Comparison of ENCODE assay signal across 8 cellular contexts in genomic region chr5:14207428-14207827, GRCh38.
A peak's percentile ranks its signal among the peaks of the same experiment; 100 is the strongest.
DNase-seq lines count a peak whose midpoint lies in the region; ATAC-seq, FAIRE-seq and TF ChIP-seq lines count a peak whose summit lies in the region.
"Not testable (repeated sequence)": the region's sequence is repeated elsewhere in the genome, so short reads cannot be mapped to it uniquely, and the experiment has no call there.

No MANE protein-coding gene starts in this region.

- peak overlapping the region; percentile 23 to 92 (median 67); a peak in 21 of 22 replicates for H3K4me2 ChIP-seq in BLaER1 treated with 17β-estradiol and CSF1 and Interleukin-3, amounts not matched to agents 10 nM and 100 nM
- peak overlapping the region; percentile 81 for H3K4me2 ChIP-seq in HepG2 (ENCODE audit: low read depth, low read length)

- not testable (repeated sequence) for H2AFZ ChIP-seq in HepG2 (ENCODE audit: low read length)

- not testable (repeated sequence) for H3K27me3 ChIP-seq in BLaER1 treated with 17β-estradiol and CSF1 and Interleukin-3, amounts not matched to agents 10 nM and 100 nM; SJCRH30; colonic mucosa; HepG2 (ENCODE audit: control insufficient read depth in 1 of 2, insufficient read depth in 2 of 2, low read length in 2 of 2); sigmoid colon

- peaks cover 0 to 92% (median 35%) of the 10 kb centered on the region in 11 experiments; a peak in 16 of 22 replicates for H4K20me1 ChIP-seq in BLaER1 treated with 17β-estradiol and CSF1 and Interleukin-3, amounts not matched to agents 10 nM and 100 nM
- H4K20me1 ChIP-seq in HepG2 (ENCODE audit: insufficient read depth, low read length), result not testable (repeated sequence)

- H3K4me1 ChIP-seq in BLaER1 treated with 17β-estradiol and CSF1 and Interleukin-3, amounts not matched to agents 10 nM and 100 nM, result peaks cover 91 to 100% (median 96%) of the 10 kb centered on the region in 10 experiments
- H3K4me1 ChIP-seq in SJCRH30 (peaks cover 21% of the 10 kb centered on the region), colonic mucosa (peaks cover 15% of the 10 kb centered on the region), HepG2 (ENCODE audit: insufficient read depth, low read length) (peaks cover 94% of the 10 kb centered on the region), sigmoid colon (peaks cover 0 to 95% (median 85%) of the 10 kb centered on the region in 4 donors)

- intact Hi-C loops in colonic mucosa (cut with DNase I), result loop anchor here (10.0 kb wide), 1 partner anchor 63 kb away; the partner anchor contains the start of gene TRIO
- intact Hi-C loops in HepG2 (cut with micrococcal nuclease; ENCODE audit: unreplicated experiment), result loop anchor here (5.0 kb wide), 1 partner anchor 35 kb away; no protein-coding TSS in a partner anchor
- intact Hi-C loops in sigmoid colon (cut with DNase I), result not testable (repeated sequence)

- not testable (repeated sequence) for TF ChIP-seq CTCF in colonic mucosa (IDR thresholded peaks at IDR 0.05); HepG2 (CRISPR knock-in tag; IDR thresholded peaks at IDR 0.05); sigmoid colon (IDR thresholded peaks at IDR 0.05)

- H3K9me3 ChIP-seq in BLaER1 treated with 17β-estradiol and CSF1 and Interleukin-3, amounts not matched to agents 10 nM and 100 nM (replicated peaks in 1 of 11), result peaks cover 0 to 17% (median 10%) of the 10 kb centered on the region in 11 experiments; a peak in 12 of 22 replicates
- not testable (repeated sequence) for H3K9me3 ChIP-seq in SJCRH30 (replicated peaks); colonic mucosa; HepG2 (ENCODE audit: low read length); sigmoid colon

- POLR2A ChIA-PET in HepG2 (lab: Yijun Ruan, JAX), result not testable (repeated sequence)

- CTCF ChIA-PET in HepG2 (lab: Yijun Ruan, JAX; ENCODE audit: low intra/inter-chr PET ratio, low total read pairs), result not testable (repeated sequence)

- peaks cover 92% of the 10 kb centered on the region for H3K79me2 ChIP-seq in HepG2 (ENCODE audit: insufficient read depth, low read length)

- peak; percentile 27 for ATAC-seq in GM19328 (IDR thresholded peaks at IDR 0.05; ENCODE audit: unreplicated experiment)
- ATAC-seq in HG02610 (IDR thresholded peaks at IDR 0.05; ENCODE audit: unreplicated experiment), result peak; percentile 25
- ATAC-seq in HG03442 (IDR thresholded peaks at IDR 0.05; ENCODE audit: unreplicated experiment), result peak; percentile 18
- peak; percentile 39 for ATAC-seq in HepG2

- not testable (repeated sequence) for TF ChIP-seq POLR2A in HepG2 (IDR thresholded peaks at IDR 0.05; ENCODE audit: insufficient read depth in 1 of 2, low read depth in 2 of 2, low read length in 2 of 2); sigmoid colon (IDR thresholded peaks at IDR 0.05)

- 19% methylated on average over 2 of the region's 3 CpGs for WGBS in HepG2 (ENCODE audit: low lambda C conversion rate)
- WGBS in sigmoid colon, 2 donors, result 6 to 43% methylated on average over 3 of the region's 3 CpGs

- not testable (repeated sequence) for H3K4me3 ChIP-seq in BLaER1 treated with 17β-estradiol and CSF1 and Interleukin-3, amounts not matched to agents 10 nM and 100 nM; SJCRH30; colonic mucosa; sigmoid colon
- H3K4me3 ChIP-seq in HepG2 (replicated peaks in 1 of 3; ENCODE audit: insufficient read depth in 1 of 3, low read depth in 2 of 3, low read length in 3 of 3), result peak overlapping the region in 1 of 3 experiments; percentile 53; a peak in 1 of 6 replicates

- peak overlapping the region in 5 of 11 experiments; percentile 8 to 40 (median 33); a peak in 6 of 22 replicates for H3K9ac ChIP-seq in BLaER1 treated with 17β-estradiol and CSF1 and Interleukin-3, amounts not matched to agents 10 nM and 100 nM
- H3K9ac ChIP-seq in colonic mucosa (ENCODE audit: low read depth in 2 of 2, low read length in 2 of 2), result peak overlapping the region in 1 of 2 donors; percentile 69
- not testable (repeated sequence) for H3K9ac ChIP-seq in HepG2 (ENCODE audit: insufficient read depth, low read depth, low read length)

- not testable (repeated sequence) for BruUV-seq in HepG2 (replicated peaks; lab: Mats Ljungman, UMichigan)

- not testable (repeated sequence) for TF ChIP-seq RAD21 in HepG2 (CRISPR knock-in tag; IDR thresholded peaks at IDR 0.05)

- peak overlapping the region in 10 of 11 experiments; percentile 46 to 91 (median 85); a peak in 20 of 22 replicates for H3K27ac ChIP-seq in BLaER1 treated with 17β-estradiol and CSF1 and Interleukin-3, amounts not matched to agents 10 nM and 100 nM
- H3K27ac ChIP-seq in SJCRH30 (peak overlapping the region; percentile 32), colonic mucosa (peak overlapping the region; percentile 91), HepG2 (ENCODE audit: extremely low read length, insufficient read depth, low read length) (peak overlapping the region; percentile 76), sigmoid colon (peak overlapping the region; percentile 71 to 77 (median 75))

- peak in 1 of 2 experiments; percentile 34; a peak in 1 of 4 replicates for TF ChIP-seq EP300 in HepG2 (IDR thresholded peaks at IDR 0.05; ENCODE audit: low read depth in 2 of 2, low read length in 2 of 2)
- TF ChIP-seq EP300 in HepG2 (CRISPR knock-in tag; IDR thresholded peaks at IDR 0.05; ENCODE audit: borderline replicate concordance); sigmoid colon (IDR thresholded peaks at IDR 0.05): not testable (repeated sequence)

- H3K36me3 ChIP-seq in BLaER1 treated with 17β-estradiol and CSF1 and Interleukin-3, amounts not matched to agents 10 nM and 100 nM, result peaks cover 0 to 12% (median 0%) of the 10 kb centered on the region in 11 experiments; a peak in 3 of 22 replicates
- not testable (repeated sequence) for H3K36me3 ChIP-seq in SJCRH30; colonic mucosa; HepG2 (replicated peaks in 1 of 2; ENCODE audit: control insufficient read depth in 1 of 2, insufficient read depth in 2 of 2, low read length in 2 of 2); sigmoid colon

- not testable (repeated sequence) for DNase-seq in SJCRH30, sigmoid colon
- DNase-seq in colonic mucosa (peak; percentile 74), HepG2 (ENCODE audit: low spot score) (peak; percentile 61)

- FAIRE-seq in HepG2 (lab: Jason Lieb, UNC), result peak; percentile 63

- in situ Hi-C loops in HepG2 (cut with HindIII; ENCODE audit: extremely low pct_ligation_motif_present, low pct_unique_long_range_greater_than_20kb), result not testable (repeated sequence)

TF ChIP-seq in HepG2, 621 proteins besides CTCF, POLR2A, EP300 and RAD21 (continues in another document):
- peak; percentile 71; the same call in 1 of the 2 replicates for TF ChIP-seq HDAC1 (CRISPR knock-in tag; IDR thresholded peaks at IDR 0.05)
- TF ChIP-seq ZNF788 (CRISPR knock-in tag; IDR thresholded peaks at IDR 0.05; ENCODE audit: borderline replicate concordance), result peak; percentile 30; the same call in 1 of the 2 replicates
- TF ChIP-seq THRA (CRISPR knock-in tag; IDR thresholded peaks at IDR 0.05; ENCODE audit: borderline replicate concordance), result peak; percentile 42; the same call in 1 of the 2 replicates
- 0 out of 2 replicates have a peak, but pooled peaks have one; percentile 12 for TF ChIP-seq HHEX (CRISPR knock-in tag; IDR thresholded peaks at IDR 0.05)
- peak; percentile 37; the same call in 1 of the 2 replicates for TF ChIP-seq PITX1 (CRISPR knock-in tag; IDR thresholded peaks at IDR 0.05)
- TF ChIP-seq SKI (IDR thresholded peaks at IDR 0.05; ENCODE audit: partially characterized antibody), result peak; percentile 13
- peak; percentile 87 for TF ChIP-seq ZNF441 (CRISPR knock-in tag; IDR thresholded peaks at IDR 0.05; ENCODE audit: borderline replicate concordance)
- peak; percentile 39; the same call in 1 of the 2 replicates for TF ChIP-seq FOXA3 (CRISPR knock-in tag; IDR thresholded peaks at IDR 0.05)
- peak; percentile 32; the same call in 1 of the 2 replicates for TF ChIP-seq BCL6 (CRISPR knock-in tag; IDR thresholded peaks at IDR 0.05)
- TF ChIP-seq ZNF460 (CRISPR knock-in tag; IDR thresholded peaks at IDR 0.05; ENCODE audit: borderline replicate concordance), result peak; percentile 99
- 0 out of 2 replicates have a peak, but pooled peaks have one; percentile 29 for TF ChIP-seq UBTF (CRISPR knock-in tag; IDR thresholded peaks at IDR 0.05)
- TF ChIP-seq GATAD2A (CRISPR knock-in tag; IDR thresholded peaks at IDR 0.05), result peak; percentile 73

Comparison
In these comparisons a context has a peak if more than half of its experiments do, and no peak if none do; other contexts are left out.
1. H3K27ac ChIP-seq: peak in every context shown above with its lines; median percentile 91 in colonic mucosa; 85 in BLaER1 treated with 17β-estradiol and CSF1 and Interleukin-3, amounts not matched to agents 10 nM and 100 nM; 76 in HepG2; 75 in sigmoid colon; 32 in SJCRH30.